1 cellular context compared by ENCODE assay signal in genomic region chr20:45972500-45973183, GRCh38.
A peak's percentile ranks its signal among the peaks of the same experiment; 100 is the strongest.
TF ChIP-seq lines count a peak whose summit lies in the region.

No MANE protein-coding gene starts in this region.

TF ChIP-seq in K562, 482 proteins besides CTCF, POLR2A, EP300 and RAD21 (continued from another document and continues in another):
- TF ChIP-seq PHF21A (IDR thresholded peaks at IDR 0.05; ENCODE audit: borderline replicate concordance, low read depth) (no peak), POLR3A (IDR thresholded peaks at IDR 0.05; ENCODE audit: borderline replicate concordance, extremely low read depth, insufficient read depth, insufficient read length) (no peak), CTCFL (IDR thresholded peaks at IDR 0.05; ENCODE audit: borderline replicate concordance, insufficient read depth, low read depth, low read length, poor library complexity, severe bottlenecking) (no peak), ZNF174 (CRISPR knock-in tag; IDR thresholded peaks at IDR 0.05) (no peak), RNF2 (IDR thresholded peaks at IDR 0.05) (no peak), ZNF3 (CRISPR knock-in tag; IDR thresholded peaks at IDR 0.05) (no peak), NFIX (CRISPR knock-in tag; IDR thresholded peaks at IDR 0.05; ENCODE audit: low read depth) (no peak), ZNF146 (CRISPR knock-in tag; IDR thresholded peaks at IDR 0.05; ENCODE audit: unreplicated experiment) (no peak), ZNF57 (CRISPR knock-in tag; IDR thresholded peaks at IDR 0.05) (no peak), SMAD2 (IDR thresholded peaks at IDR 0.05; ENCODE audit: low read depth, low read length) (no peak), GTF3C2 (IDR thresholded peaks at IDR 0.05; ENCODE audit: borderline replicate concordance, extremely low read depth, insufficient read length) (no peak), NR3C1 (CRISPR knock-in tag; IDR thresholded peaks at IDR 0.05) (no peak), PURB (CRISPR knock-in tag; IDR thresholded peaks at IDR 0.05; ENCODE audit: low read depth) (no peak), MCM2 (IDR thresholded peaks at IDR 0.05; ENCODE audit: low read depth) (no peak), ZNF778 (CRISPR knock-in tag; IDR thresholded peaks at IDR 0.05) (no peak), ZNF134 (CRISPR knock-in tag; conservative IDR thresholded peaks at IDR 0.05) (no peak), ZZZ3 (IDR thresholded peaks at IDR 0.05) (no peak), BRD9 (IDR thresholded peaks at IDR 0.05; ENCODE audit: low read depth, partially characterized antibody) (no peak), L3MBTL2 (IDR thresholded peaks at IDR 0.05) (no peak; the same call in 1 of the 2 replicates), ESRRB (CRISPR knock-in tag; IDR thresholded peaks at IDR 0.05; ENCODE audit: borderline replicate concordance) (no peak), ARNT (IDR thresholded peaks at IDR 0.05) (no peak), ARID1B (IDR thresholded peaks at IDR 0.05) (no peak), ADNP (tag; IDR thresholded peaks at IDR 0.05) (no peak), ZNF232 (CRISPR knock-in tag; IDR thresholded peaks at IDR 0.05) (no peak), GABPA (tag; conservative IDR thresholded peaks at IDR 0.05; ENCODE audit: low read depth) (peak; percentile 74), ZFP30 (CRISPR knock-in tag; IDR thresholded peaks at IDR 0.05; ENCODE audit: borderline replicate concordance) (no peak), ZNF24 (IDR thresholded peaks at IDR 0.05) (no peak), ZBED1 (IDR thresholded peaks at IDR 0.05) (no peak), ZHX1 (conservative IDR thresholded peaks at IDR 0.05; ENCODE audit: low read length) (no peak), ZNF589 (CRISPR knock-in tag; IDR thresholded peaks at IDR 0.05; ENCODE audit: low read depth) (no peak), TRIM24 (IDR thresholded peaks at IDR 0.05) (no peak), ZNF444 (CRISPR knock-in tag; IDR thresholded peaks at IDR 0.05) (no peak)
- TF ChIP-seq, protein P1, sequence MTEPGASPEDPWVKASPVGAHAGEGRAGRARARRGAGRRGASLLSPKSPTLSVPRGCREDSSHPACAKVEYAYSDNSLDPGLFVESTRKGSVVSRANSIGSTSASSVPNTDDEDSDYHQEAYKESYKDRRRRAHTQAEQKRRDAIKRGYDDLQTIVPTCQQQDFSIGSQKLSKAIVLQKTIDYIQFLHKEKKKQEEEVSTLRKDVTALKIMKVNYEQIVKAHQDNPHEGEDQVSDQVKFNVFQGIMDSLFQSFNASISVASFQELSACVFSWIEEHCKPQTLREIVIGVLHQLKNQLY (CRISPR knock-in tag; conservative IDR thresholded peaks at IDR 0.05): no peak
- TF ChIP-seq, protein P2, sequence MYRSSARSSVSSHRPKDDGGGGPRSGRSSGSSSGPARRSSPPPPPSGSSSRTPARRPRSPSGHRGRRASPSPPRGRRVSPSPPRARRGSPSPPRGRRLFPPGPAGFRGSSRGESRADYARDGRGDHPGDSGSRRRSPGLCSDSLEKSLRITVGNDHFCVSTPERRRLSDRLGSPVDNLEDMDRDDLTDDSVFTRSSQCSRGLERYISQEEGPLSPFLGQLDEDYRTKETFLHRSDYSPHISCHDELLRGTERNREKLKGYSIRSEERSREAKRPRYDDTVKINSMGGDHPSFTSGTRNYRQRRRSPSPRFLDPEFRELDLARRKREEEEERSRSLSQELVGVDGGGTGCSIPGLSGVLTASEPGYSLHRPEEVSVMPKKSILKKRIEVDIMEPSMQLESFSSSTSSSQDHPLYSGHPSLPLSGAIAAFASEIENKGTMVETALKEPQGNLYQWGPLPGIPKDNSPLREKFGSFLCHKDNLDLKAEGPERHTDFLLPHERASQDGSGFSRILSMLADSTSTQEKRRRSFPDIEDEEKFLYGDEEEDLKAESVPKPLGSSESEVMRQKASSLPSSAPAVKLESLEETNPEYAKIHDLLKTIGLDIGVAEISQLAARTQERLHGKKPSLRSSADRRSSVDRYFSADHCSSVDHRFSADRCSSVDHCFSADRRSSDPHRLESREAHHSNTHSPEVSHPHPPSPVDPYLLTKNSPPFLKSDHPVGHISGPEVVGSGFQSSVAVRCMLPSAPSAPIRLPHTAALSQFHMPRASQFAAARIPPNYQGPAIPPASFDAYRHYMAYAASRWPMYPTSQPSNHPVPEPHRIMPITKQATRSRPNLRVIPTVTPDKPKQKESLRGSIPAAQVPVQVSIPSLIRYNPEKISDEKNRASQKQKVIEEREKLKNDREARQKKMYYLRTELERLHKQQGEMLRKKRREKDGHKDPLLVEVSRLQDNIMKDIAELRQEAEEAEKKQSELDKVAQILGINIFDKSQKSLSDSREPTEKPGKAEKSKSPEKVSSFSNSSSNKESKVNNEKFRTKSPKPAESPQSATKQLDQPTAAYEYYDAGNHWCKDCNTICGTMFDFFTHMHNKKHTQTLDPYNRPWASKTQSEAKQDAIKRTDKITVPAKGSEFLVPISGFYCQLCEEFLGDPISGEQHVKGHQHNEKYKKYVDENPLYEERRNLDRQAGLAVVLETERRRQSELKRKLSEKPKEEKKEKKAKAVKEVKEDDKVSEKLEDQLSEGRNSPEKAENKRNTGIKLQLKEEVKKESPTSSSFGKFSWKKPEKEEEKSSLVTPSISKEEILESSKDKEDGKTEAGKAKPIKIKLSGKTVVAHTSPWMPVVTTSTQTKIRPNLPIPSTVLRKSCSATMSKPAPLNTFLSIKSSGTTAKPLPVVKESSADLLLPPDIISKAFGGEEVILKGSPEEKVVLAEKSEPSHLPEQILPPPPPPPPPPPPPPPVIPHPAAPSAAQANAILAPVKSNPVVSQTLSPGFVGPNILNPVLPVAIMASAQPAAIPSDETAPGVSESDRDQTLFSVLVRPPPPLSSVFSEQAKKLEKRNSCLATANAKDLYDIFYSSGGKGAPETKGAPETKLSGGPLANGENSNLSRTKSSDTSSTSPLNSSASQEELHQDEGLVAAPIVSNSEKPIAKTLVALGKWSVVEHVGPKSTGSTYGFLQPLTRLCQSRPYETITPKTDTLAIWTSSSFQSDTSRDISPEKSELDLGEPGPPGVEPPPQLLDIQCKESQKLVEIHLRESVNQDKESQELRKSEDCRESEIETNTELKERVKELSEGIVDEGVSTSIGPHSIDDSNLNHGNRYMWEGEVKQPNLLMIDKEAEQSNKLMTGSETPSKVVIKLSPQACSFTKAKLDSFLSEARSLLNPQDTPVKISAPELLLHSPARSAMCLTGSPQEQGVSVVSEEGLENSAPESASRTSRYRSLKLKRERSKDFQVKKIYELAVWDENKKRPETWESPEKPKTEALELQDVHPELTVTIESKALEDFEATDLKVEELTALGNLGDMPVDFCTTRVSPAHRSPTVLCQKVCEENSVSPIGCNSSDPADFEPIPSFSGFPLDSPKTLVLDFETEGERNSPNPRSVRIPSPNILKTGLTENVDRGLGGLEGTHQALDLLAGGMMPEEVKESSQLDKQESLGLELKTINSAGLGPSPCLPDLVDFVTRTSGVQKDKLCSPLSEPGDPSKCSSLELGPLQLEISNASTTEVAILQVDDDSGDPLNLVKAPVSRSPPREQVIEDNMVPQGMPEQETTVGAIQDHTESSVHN (IDR thresholded peaks at IDR 0.05; ENCODE audit: borderline replicate concordance in 1 of 2, low read depth in 1 of 2): no peak
- TF ChIP-seq, protein P3, sequence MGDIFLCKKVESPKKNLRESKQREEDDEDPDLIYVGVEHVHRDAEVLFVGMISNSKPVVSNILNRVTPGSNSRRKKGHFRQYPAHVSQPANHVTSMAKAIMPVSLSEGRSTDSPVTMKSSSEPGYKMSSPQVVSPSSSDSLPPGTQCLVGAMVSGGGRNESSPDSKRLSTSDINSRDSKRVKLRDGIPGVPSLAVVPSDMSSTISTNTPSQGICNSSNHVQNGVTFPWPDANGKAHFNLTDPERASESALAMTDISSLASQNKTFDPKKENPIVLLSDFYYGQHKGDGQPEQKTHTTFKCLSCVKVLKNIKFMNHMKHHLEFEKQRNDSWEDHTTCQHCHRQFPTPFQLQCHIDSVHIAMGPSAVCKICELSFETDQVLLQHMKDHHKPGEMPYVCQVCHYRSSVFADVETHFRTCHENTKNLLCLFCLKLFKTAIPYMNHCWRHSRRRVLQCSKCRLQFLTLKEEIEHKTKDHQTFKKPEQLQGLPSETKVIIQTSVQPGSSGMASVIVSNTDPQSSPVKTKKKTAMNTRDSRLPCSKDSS (IDR thresholded peaks at IDR 0.05; ENCODE audit: low read depth, partially characterized antibody): no peak
- TF ChIP-seq, protein P4, sequence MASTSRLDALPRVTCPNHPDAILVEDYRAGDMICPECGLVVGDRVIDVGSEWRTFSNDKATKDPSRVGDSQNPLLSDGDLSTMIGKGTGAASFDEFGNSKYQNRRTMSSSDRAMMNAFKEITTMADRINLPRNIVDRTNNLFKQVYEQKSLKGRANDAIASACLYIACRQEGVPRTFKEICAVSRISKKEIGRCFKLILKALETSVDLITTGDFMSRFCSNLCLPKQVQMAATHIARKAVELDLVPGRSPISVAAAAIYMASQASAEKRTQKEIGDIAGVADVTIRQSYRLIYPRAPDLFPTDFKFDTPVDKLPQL (IDR thresholded peaks at IDR 0.05; ENCODE audit: extremely low read depth, insufficient read length): no peak
- TF ChIP-seq, protein P5, sequence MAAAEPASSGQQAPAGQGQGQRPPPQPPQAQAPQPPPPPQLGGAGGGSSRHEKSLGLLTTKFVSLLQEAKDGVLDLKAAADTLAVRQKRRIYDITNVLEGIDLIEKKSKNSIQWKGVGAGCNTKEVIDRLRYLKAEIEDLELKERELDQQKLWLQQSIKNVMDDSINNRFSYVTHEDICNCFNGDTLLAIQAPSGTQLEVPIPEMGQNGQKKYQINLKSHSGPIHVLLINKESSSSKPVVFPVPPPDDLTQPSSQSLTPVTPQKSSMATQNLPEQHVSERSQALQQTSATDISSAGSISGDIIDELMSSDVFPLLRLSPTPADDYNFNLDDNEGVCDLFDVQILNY (CRISPR knock-in tag; IDR thresholded peaks at IDR 0.05): no peak
- TF ChIP-seq, protein P6, sequence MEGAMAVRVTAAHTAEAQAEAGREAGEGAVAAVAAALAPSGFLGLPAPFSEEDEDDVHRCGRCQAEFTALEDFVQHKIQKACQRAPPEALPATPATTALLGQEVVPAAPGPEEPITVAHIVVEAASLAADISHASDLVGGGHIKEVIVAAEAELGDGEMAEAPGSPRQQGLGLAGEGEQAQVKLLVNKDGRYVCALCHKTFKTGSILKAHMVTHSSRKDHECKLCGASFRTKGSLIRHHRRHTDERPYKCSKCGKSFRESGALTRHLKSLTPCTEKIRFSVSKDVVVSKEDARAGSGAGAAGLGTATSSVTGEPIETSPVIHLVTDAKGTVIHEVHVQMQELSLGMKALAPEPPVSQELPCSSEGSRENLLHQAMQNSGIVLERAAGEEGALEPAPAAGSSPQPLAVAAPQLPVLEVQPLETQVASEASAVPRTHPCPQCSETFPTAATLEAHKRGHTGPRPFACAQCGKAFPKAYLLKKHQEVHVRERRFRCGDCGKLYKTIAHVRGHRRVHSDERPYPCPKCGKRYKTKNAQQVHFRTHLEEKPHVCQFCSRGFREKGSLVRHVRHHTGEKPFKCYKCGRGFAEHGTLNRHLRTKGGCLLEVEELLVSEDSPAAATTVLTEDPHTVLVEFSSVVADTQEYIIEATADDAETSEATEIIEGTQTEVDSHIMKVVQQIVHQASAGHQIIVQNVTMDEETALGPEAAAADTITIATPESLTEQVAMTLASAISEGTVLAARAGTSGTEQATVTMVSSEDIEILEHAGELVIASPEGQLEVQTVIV (CRISPR knock-in tag; IDR thresholded peaks at IDR 0.05; ENCODE audit: borderline replicate concordance): no peak
